Comparison of ENCODE assay signal across 8 cellular contexts in genomic region chr6:170552765-170553685, GRCh38. TPM values are rescaled to one million over a fixed set of nuclear protein-coding genes. Genes with fewer than 3 reads are reported as not detected.
A peak's percentile ranks its signal among the peaks of the same experiment; 100 is the strongest.
DNase-seq lines count a peak whose midpoint lies in the region; ATAC-seq and TF ChIP-seq lines count a peak whose summit lies in the region.

Gene PSMB1, minus strand, starts transcription at chr6:170553307. Its CDS starts 65 bp downstream, at chr6:170553242.

- TF ChIP-seq CTCF in choroid plexus epithelial cell (conservative IDR thresholded peaks at IDR 0.05; ENCODE audit: low read depth, low read length) (peak; percentile 3), kidney epithelial cell (IDR thresholded peaks at IDR 0.05; ENCODE audit: insufficient read depth, low read length, poor library complexity, severe bottlenecking) (no peak)

- H3K4me3 ChIP-seq in choroid plexus epithelial cell (ENCODE audit: low read depth, low read length) = peak within 1 kb of the TSS; percentile 93
- peak within 1 kb of the TSS; percentile 100 for H3K4me3 ChIP-seq in kidney epithelial cell (ENCODE audit: low read depth, low read length)

- ATAC-seq in GM19043 (IDR thresholded peaks at IDR 0.05; ENCODE audit: low read depth, unreplicated experiment) (peak; percentile 50), HG03378 (IDR thresholded peaks at IDR 0.05; ENCODE audit: unreplicated experiment) (peak; percentile 48)

- DNase-seq in AG20443 (ENCODE audit: low spot score) = peak; percentile 93
- peak; percentile 72 for DNase-seq in NCI-H510A treated with DMSO at 0.1 percent for 48 hours (lab: John Stamatoyannopoulos, UW)
- DNase-seq in activated CD4-positive, alpha-beta T cell treated with anti-CD3 and anti-CD28 coated beads for 24 hours (ENCODE audit: low read depth in 2 of 2) = peak; percentile 65 to 74
- peak; percentile 96 for DNase-seq in choroid plexus epithelial cell (ENCODE audit: low read depth)
- DNase-seq in kidney epithelial cell (ENCODE audit: low read depth) = peak; percentile 81
- DNase-seq in stimulated activated CD4-positive, alpha-beta T cell treated with anti-CD3 and anti-CD28 coated beads, Interleukin-15, amount 100 ng/mL, for 48 hours (ENCODE audit: low read depth in 2 of 2) = peak; percentile 69 to 74

- no peaks in the 10 kb centered on the region for H3K27me3 ChIP-seq in kidney epithelial cell (ENCODE audit: control insufficient read depth, insufficient read depth, low read length)

- H3K36me3 ChIP-seq in kidney epithelial cell (ENCODE audit: control insufficient read depth, insufficient read depth, low read length) = peaks cover under 1% of the 10 kb centered on the region

RNA-seq across cellular contexts. Expression of gene PSMB1, which starts in this region (rescaled TPM):
- total RNA-seq in kidney epithelial cell = 267 and 297 TPM in 2 replicates

Comparison
In these comparisons a context has a peak if more than half of its experiments do, and no peak if none do; other contexts are left out.
1. Peak in every context shown above with its lines: DNase-seq, ATAC-seq and H3K4me3 ChIP-seq.